In the genomic region with DNA sequence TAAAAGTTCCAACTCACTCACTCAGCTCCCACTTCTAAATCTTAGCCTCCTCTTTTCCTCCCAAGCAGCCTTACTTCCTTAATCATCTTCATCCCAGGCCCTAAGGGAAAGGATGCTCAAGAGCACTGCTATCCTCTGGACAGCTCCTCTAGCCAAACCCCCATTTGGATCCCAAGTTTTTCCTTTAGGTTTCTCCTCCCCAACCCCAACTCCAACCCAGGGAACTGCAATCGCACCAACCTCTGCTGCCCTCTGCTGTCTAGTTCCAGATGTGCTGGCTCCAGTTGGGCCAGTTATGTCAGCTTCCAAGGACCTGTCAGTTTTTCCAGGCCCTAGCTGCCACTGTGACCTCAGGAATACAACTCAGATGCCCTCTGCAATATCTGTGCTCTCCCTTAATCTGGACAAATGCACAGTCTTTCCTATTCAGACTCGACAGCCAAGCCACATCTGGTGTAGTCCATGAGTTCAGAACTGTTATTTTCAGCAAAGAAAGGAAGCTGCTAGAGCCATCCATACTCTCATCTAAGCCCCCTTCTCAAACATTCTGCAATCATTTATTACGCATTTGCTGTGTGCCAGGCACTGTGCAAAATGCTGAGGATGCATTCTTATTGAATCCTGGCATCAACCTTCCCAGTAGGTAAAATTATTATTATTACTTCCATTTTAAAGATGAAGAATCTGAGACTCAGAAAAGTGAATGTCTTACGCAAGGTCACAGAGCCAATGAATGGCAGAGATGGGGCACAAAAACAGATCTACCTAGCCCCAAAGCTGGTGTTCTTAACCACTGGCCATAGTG, we compare ENCODE assay signal across 8 cellular contexts. TPM values are rescaled to one million over a fixed set of nuclear protein-coding genes. Genes with fewer than 3 reads are reported as not detected.
DNase-seq lines count a peak whose midpoint lies in the region; ATAC-seq and TF ChIP-seq lines count a peak whose summit lies in the region.

No MANE protein-coding gene starts in this region.

- H3K9me2 ChIP-seq in SU-DHL-6 (replicated peaks; ENCODE audit: insufficient read depth, low read length) = no peaks in the 10 kb centered on the region

- 49% methylated on average over 4 of the region's 4 CpGs for WGBS in liver
- WGBS in stomach, 5 donors = 41 to 49% (median 48%) methylated on average over 4 of the region's 4 CpGs

- H4K20me1 ChIP-seq in DND-41 (ENCODE audit: insufficient read depth, low read length) = no peaks in the 10 kb centered on the region
- H4K20me1 ChIP-seq in SU-DHL-6 (ENCODE audit: low read depth, low read length) = no peaks in the 10 kb centered on the region

- TF ChIP-seq EP300 in Ishikawa (IDR thresholded peaks at IDR 0.05; ENCODE audit: borderline replicate concordance) (no peak), stomach (IDR thresholded peaks at IDR 0.05) (no peak)

- H3K27me3 ChIP-seq in DND-41 (ENCODE audit: insufficient read depth, low read length, poor library complexity) (no peaks in the 10 kb centered on the region), SU-DHL-6 (ENCODE audit: low read length) (no peaks in the 10 kb centered on the region), liver (ENCODE audit: control insufficient read depth in 4 of 4, insufficient read depth in 4 of 4, low read length in 3 of 4) (no peaks in the 10 kb centered on the region), stomach (no peaks in the 10 kb centered on the region)

- intact Hi-C loops in stomach (cut with DNase I; ENCODE audit: low total_unique reads) = loop anchor here (5.0 kb wide), 1 partner anchor 89 kb away; no protein-coding TSS in a partner anchor

- TF ChIP-seq POLR2A in stomach (IDR thresholded peaks at IDR 0.05) = no peak

- H2AFZ ChIP-seq in DND-41 (ENCODE audit: low read depth, low read length) = no peak overlapping the region
- H2AFZ ChIP-seq in SU-DHL-6 (ENCODE audit: low read depth, low read length, severe bottlenecking) = no peak overlapping the region

- DNase-seq in DND-41 (no peak), coronary artery (ENCODE audit: low spot score) (peak; percentile 74), stomach (peak; percentile 65), 8988T (no peak)

- H3K4me3 ChIP-seq in DND-41 (ENCODE audit: low read depth in 1 of 2, low read length in 2 of 2) = no peak overlapping the region
- no peak overlapping the region for H3K4me3 ChIP-seq in SU-DHL-6 (ENCODE audit: insufficient read depth, low read length, poor library complexity, severe bottlenecking)
- H3K4me3 ChIP-seq in coronary artery = no peak overlapping the region
- H3K4me3 ChIP-seq in liver (ENCODE audit: low read depth in 1 of 3, low read length in 3 of 3) = no peak overlapping the region
- no peak overlapping the region for H3K4me3 ChIP-seq in stomach

- H3F3A ChIP-seq in SU-DHL-6 (ENCODE audit: insufficient read depth) = no peaks in the 10 kb centered on the region

- peak; percentile 72 for TF ChIP-seq CTCF in DND-41 (IDR thresholded peaks at IDR 0.05; ENCODE audit: borderline replicate concordance, extremely low read depth, low read length, poor library complexity, severe bottlenecking)
- TF ChIP-seq CTCF in SU-DHL-6 (IDR thresholded peaks at IDR 0.05; ENCODE audit: insufficient read depth, low read length, poor library complexity, severe bottlenecking) = peak; percentile 54
- TF ChIP-seq CTCF in coronary artery (IDR thresholded peaks at IDR 0.05) = peak; percentile 55
- TF ChIP-seq CTCF in liver (IDR thresholded peaks at IDR 0.05; ENCODE audit: low read depth, low read length, missing input control) = peak; percentile 78
- peak in 5 of 7 experiments; percentile 42 to 76 (median 48) for TF ChIP-seq CTCF in stomach (IDR thresholded peaks at IDR 0.05)

- H3K4me2 ChIP-seq in DND-41 (ENCODE audit: insufficient read depth, low read length) = no peak overlapping the region
- no peak overlapping the region for H3K4me2 ChIP-seq in SU-DHL-6 (ENCODE audit: low read depth, low read length, poor library complexity, severe bottlenecking)

- H3K36me3 ChIP-seq in DND-41 (ENCODE audit: insufficient read depth, low read length) (no peaks in the 10 kb centered on the region), SU-DHL-6 (ENCODE audit: low read length) (no peaks in the 10 kb centered on the region), liver (ENCODE audit: control insufficient read depth in 4 of 4, insufficient read depth in 3 of 4, low read depth in 1 of 4, low read length in 3 of 4) (no peaks in the 10 kb centered on the region), stomach (no peaks in the 10 kb centered on the region)

- H3K9me3 ChIP-seq in DND-41 (ENCODE audit: insufficient read depth, low read length, severe bottlenecking) (no peaks in the 10 kb centered on the region), SU-DHL-6 (ENCODE audit: insufficient read depth, low read length) (no peaks in the 10 kb centered on the region), liver (ENCODE audit: control insufficient read depth in 4 of 4, low read length in 3 of 4) (no peaks in the 10 kb centered on the region), stomach (no peaks in the 10 kb centered on the region)

- H3K4me1 ChIP-seq in DND-41 (ENCODE audit: insufficient read depth, low read length) = peaks cover 49% of the 10 kb centered on the region
- no peaks in the 10 kb centered on the region for H3K4me1 ChIP-seq in liver (ENCODE audit: control insufficient read depth in 4 of 4, insufficient read depth in 4 of 4, low read length in 3 of 4)
- no peaks in the 10 kb centered on the region for H3K4me1 ChIP-seq in stomach

- peak overlapping the region; percentile 49; the same call in 1 of the 2 replicates for H3K27ac ChIP-seq in DND-41 (ENCODE audit: low read length)
- H3K27ac ChIP-seq in SU-DHL-6 (ENCODE audit: low read depth, low read length) = no peak overlapping the region
- H3K27ac ChIP-seq in coronary artery = no peak overlapping the region
- H3K27ac ChIP-seq in liver (ENCODE audit: low read depth in 1 of 2, low read length in 2 of 2) = no peak overlapping the region
- no peak overlapping the region for H3K27ac ChIP-seq in stomach

- ATAC-seq in DND-41 (ENCODE audit: insufficient read depth, low read depth) (0 out of 3 replicates have a peak, but pooled peaks have one; percentile 47), HG02623 (IDR thresholded peaks at IDR 0.05; ENCODE audit: unreplicated experiment) (no peak)

- no peak overlapping the region for H3K9ac ChIP-seq in DND-41 (ENCODE audit: low read depth, low read length)
- H3K9ac ChIP-seq in SU-DHL-6 (ENCODE audit: low read length) = no peak overlapping the region
- H3K9ac ChIP-seq in liver (ENCODE audit: low read depth in 1 of 2, low read length in 2 of 2) = no peak overlapping the region

- peak; percentile 97 for TF ChIP-seq RAD21 in Ishikawa (IDR thresholded peaks at IDR 0.05; ENCODE audit: low read depth)
- TF ChIP-seq RAD21 in liver (IDR thresholded peaks at IDR 0.05) = peak; percentile 93 to 94

- no peaks in the 10 kb centered on the region for H3K79me2 ChIP-seq in DND-41 (ENCODE audit: insufficient read depth, low read length)
- H3K79me2 ChIP-seq in SU-DHL-6 (ENCODE audit: insufficient read depth, low read length) = no peaks in the 10 kb centered on the region

TF ChIP-seq in liver, 16 proteins besides CTCF, POLR2A, EP300 and RAD21:
- TF ChIP-seq TAF1 (conservative IDR thresholded peaks at IDR 0.05) (no peak), GABPA (IDR thresholded peaks at IDR 0.05 in 1 of 2, conservative IDR thresholded peaks at IDR 0.05 in 1 of 2) (no peak), FOXA1 (IDR thresholded peaks at IDR 0.05) (no peak), EGR1 (IDR thresholded peaks at IDR 0.05; ENCODE audit: low read depth in 2 of 2) (peak in 1 of 2 donors; percentile 51), NR2F2 (IDR thresholded peaks at IDR 0.05) (no peak), SP1 (IDR thresholded peaks at IDR 0.05) (peak; percentile 9), RXRA (IDR thresholded peaks at IDR 0.05) (peak; percentile 39 to 55), JUND (IDR thresholded peaks at IDR 0.05) (peak; percentile 86 to 89)
- TF ChIP-seq, protein P1, sequence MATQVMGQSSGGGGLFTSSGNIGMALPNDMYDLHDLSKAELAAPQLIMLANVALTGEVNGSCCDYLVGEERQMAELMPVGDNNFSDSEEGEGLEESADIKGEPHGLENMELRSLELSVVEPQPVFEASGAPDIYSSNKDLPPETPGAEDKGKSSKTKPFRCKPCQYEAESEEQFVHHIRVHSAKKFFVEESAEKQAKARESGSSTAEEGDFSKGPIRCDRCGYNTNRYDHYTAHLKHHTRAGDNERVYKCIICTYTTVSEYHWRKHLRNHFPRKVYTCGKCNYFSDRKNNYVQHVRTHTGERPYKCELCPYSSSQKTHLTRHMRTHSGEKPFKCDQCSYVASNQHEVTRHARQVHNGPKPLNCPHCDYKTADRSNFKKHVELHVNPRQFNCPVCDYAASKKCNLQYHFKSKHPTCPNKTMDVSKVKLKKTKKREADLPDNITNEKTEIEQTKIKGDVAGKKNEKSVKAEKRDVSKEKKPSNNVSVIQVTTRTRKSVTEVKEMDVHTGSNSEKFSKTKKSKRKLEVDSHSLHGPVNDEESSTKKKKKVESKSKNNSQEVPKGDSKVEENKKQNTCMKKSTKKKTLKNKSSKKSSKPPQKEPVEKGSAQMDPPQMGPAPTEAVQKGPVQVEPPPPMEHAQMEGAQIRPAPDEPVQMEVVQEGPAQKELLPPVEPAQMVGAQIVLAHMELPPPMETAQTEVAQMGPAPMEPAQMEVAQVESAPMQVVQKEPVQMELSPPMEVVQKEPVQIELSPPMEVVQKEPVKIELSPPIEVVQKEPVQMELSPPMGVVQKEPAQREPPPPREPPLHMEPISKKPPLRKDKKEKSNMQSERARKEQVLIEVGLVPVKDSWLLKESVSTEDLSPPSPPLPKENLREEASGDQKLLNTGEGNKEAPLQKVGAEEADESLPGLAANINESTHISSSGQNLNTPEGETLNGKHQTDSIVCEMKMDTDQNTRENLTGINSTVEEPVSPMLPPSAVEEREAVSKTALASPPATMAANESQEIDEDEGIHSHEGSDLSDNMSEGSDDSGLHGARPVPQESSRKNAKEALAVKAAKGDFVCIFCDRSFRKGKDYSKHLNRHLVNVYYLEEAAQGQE (IDR thresholded peaks at IDR 0.05) = peak; percentile 78
- TF ChIP-seq, protein P2, sequence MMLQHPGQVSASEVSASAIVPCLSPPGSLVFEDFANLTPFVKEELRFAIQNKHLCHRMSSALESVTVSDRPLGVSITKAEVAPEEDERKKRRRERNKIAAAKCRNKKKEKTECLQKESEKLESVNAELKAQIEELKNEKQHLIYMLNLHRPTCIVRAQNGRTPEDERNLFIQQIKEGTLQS (IDR thresholded peaks at IDR 0.05) = peak; percentile 49
- TF ChIP-seq, protein P3, sequence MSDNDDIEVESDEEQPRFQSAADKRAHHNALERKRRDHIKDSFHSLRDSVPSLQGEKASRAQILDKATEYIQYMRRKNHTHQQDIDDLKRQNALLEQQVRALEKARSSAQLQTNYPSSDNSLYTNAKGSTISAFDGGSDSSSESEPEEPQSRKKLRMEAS (IDR thresholded peaks at IDR 0.05) = no peak

RNA-seq across cellular contexts. Expression of a gene that starts 12.3 kb away (rescaled TPM):
- total RNA-seq in liver (1 to 10 TPM in 1 of 2 donors, under 1 TPM in 1; 0.19 to 2.1 TPM), stomach (10 to 100 TPM in 1 of 5 donors, 1 to 10 TPM in 3, under 1 TPM in 1; 0.72 to 16.3 (median 2.2) TPM)
- polyA plus RNA-seq in liver (10 to 100 TPM in 1 of 2 donors, 1 to 10 TPM in 1; 7.7 to 23.0 TPM), stomach (1 to 10 TPM in 1 of 3 donors, under 1 TPM in 2; 0.33 to 1.2 (median 0.92) TPM)

RNA-seq across cellular contexts. Expression of a gene that starts 53.2 kb away (rescaled TPM):
- total RNA-seq in liver = 1 to 10 TPM; 4.5 to 9.5 TPM
- polyA plus RNA-seq in liver = 1 to 10 TPM; 1.8 to 3.2 TPM
- 10 to 100 TPM in 1 of 5 donors, 1 to 10 TPM in 2, under 1 TPM in 1, not detected in 1; 0.58 to 10.7 (median 3.3) TPM for total RNA-seq in stomach
- 10 to 100 TPM in 1 of 3 donors, 1 to 10 TPM in 2; 3.5 to 12.1 (median 6.7) TPM for polyA plus RNA-seq in stomach

Comparison
In these comparisons a context has a peak if more than half of its experiments do, and no peak if none do; other contexts are left out.
1. DNase-seq: peak in coronary artery (single experiment) and stomach (single experiment); none in DND-41 (single experiment) and 8988T (single experiment).
2. Peak in every context shown above with its lines, with median percentiles within 50 percentile points of each other: CTCF ChIP-seq.